ENCODE assay signal across 9 cellular contexts in genomic region chr20:46056970-46057855, GRCh38. TPM values are rescaled to one million over a fixed set of nuclear protein-coding genes. Genes with fewer than 3 reads are reported as not detected.
A peak's percentile ranks its signal among the peaks of the same experiment; 100 is the strongest.
DNase-seq lines count a peak whose midpoint lies in the region; ATAC-seq, FAIRE-seq and TF ChIP-seq lines count a peak whose summit lies in the region.
"Had no signal": no experiment of that assay in that cellular context is flagged by ENCODE, and none has a peak within 500 bp of the region (broad histone marks: within the 10 kb centered on the region; RNA-seq: fewer than 3 reads in every experiment).

No MANE protein-coding gene starts in this region.

- H3K27me3 ChIP-seq in breast epithelium (no peaks in the 10 kb centered on the region), tibial nerve (peaks cover 0 to 21% of the 10 kb centered on the region in 2 donors)

- no peak for TF ChIP-seq EP300 in tibial nerve (IDR thresholded peaks at IDR 0.05)

- H3K27ac Mint-ChIP-seq in MCF 10A (ENCODE audit: low read depth, unreplicated experiment), result no peak overlapping the region

- H3K9me3 ChIP-seq in breast epithelium, result no peaks in the 10 kb centered on the region
- no peaks in the 10 kb centered on the region for H3K9me3 ChIP-seq in tibial nerve

- CTCF ChIA-PET in MCF 10A (lab: Yijun Ruan, JAX), result interaction anchor here (0.6 to 1.3 kb wide), 4 partner anchors 8 to 219 kb away, joined by 3 to 5 read pairs (median 3); no protein-coding TSS in a partner anchor

- no peak for ATAC-seq in HG03354 (IDR thresholded peaks at IDR 0.05; ENCODE audit: poor library complexity, severe bottlenecking, unreplicated experiment)

- H3K4me1 ChIP-seq in breast epithelium (peaks cover 0 to 8% of the 10 kb centered on the region in 2 donors), tibial nerve (peaks cover 0 to 51% (median 25%) of the 10 kb centered on the region in 4 donors)

- DNase-seq in breast epithelium (ENCODE audit: low spot score in 2 of 2) (no peak), MCF 10A (ENCODE audit: unreplicated experiment) (no peak), astrocyte of the hippocampus (ENCODE audit: low read depth, low spot score) (peak; percentile 84), iPS-NIHi11 (ENCODE audit: low spot score) (peak; percentile 88), tibial nerve (ENCODE audit: low spot score in 2 of 2) (peak; percentile 20 to 37), GM19239 (ENCODE audit: insufficient read length, low spot score) (no peak), GOT3 (lab: John Stamatoyannopoulos, UW) (no peak)

- no peaks in the 10 kb centered on the region for H3K9me3 Mint-ChIP-seq in MCF 10A (ENCODE audit: unreplicated experiment)

- H3K4me3 Mint-ChIP-seq in MCF 10A (ENCODE audit: unreplicated experiment), result no peak overlapping the region

- TF ChIP-seq CTCF in breast epithelium (IDR thresholded peaks at IDR 0.05) (no peak), MCF 10A (IDR thresholded peaks at IDR 0.05; ENCODE audit: unreplicated experiment) (no peak), tibial nerve (IDR thresholded peaks at IDR 0.05) (no peak)

- POLR2A ChIA-PET in MCF 10A (lab: Yijun Ruan, JAX), result interaction anchor here (1.3 kb wide), 1 partner anchor 15 kb away, joined by 3 read pairs; no protein-coding TSS in a partner anchor

- no TSS peak for BruUV-seq in MCF 10A (replicated peaks; lab: Mats Ljungman, UMichigan)

- peak overlapping the region in 2 of 3 donors; percentile 36 to 52 for H3K4me3 ChIP-seq in breast epithelium
- no peak overlapping the region for H3K4me3 ChIP-seq in tibial nerve

- H3K27me3 Mint-ChIP-seq in MCF 10A (ENCODE audit: insufficient read depth, unreplicated experiment), result peaks cover 12% of the 10 kb centered on the region

- H3K36me3 ChIP-seq in breast epithelium (peaks cover 5% of the 10 kb centered on the region), tibial nerve (peaks cover 0 to 40% (median 3%) of the 10 kb centered on the region in 3 donors)

- peaks cover 23% of the 10 kb centered on the region for H3K36me3 Mint-ChIP-seq in MCF 10A (ENCODE audit: insufficient read depth, unreplicated experiment)

- no peak for FAIRE-seq in GM19239 (lab: Jason Lieb, UNC)

- 15 to 22% methylated on average over 35 to 52 of the region's 65 CpGs for WGBS in tibial nerve, 2 donors

- TF ChIP-seq POLR2A in breast epithelium (IDR thresholded peaks at IDR 0.05) (no peak), tibial nerve (IDR thresholded peaks at IDR 0.05) (no peak)

- no peaks in the 10 kb centered on the region for H3K4me1 Mint-ChIP-seq in MCF 10A (ENCODE audit: insufficient read depth, unreplicated experiment)

- intact Hi-C loops in breast epithelium (cut with DNase I; ENCODE audit: low total_unique reads) (no loop called here), MCF 10A (cut with micrococcal nuclease) (no loop called here)

- H3K27ac ChIP-seq in breast epithelium (no peak overlapping the region), tibial nerve (no peak overlapping the region)
- H3K27ac ChIP-seq: C4-2B had no signal

RNA-seq across cellular contexts. Expression of gene SLC12A5, which starts 28.2 kb away (rescaled TPM):
- total RNA-seq in breast epithelium (under 1 TPM in 1 of 3 donors, not detected in 2; 0.33 TPM), MCF 10A (2022) (0.75 and 0.98 TPM in 2 replicates), tibial nerve (1 to 10 TPM in 1 of 4 donors, not detected in 3; 5.2 TPM)

RNA-seq across cellular contexts. Expression of gene NCOA5, which starts 32.5 kb away (rescaled TPM):
- total RNA-seq in breast epithelium (10 to 100 TPM; 30.1 to 59.7 (median 36.1) TPM), MCF 10A (2022) (26.0 and 31.2 TPM in 2 replicates), tibial nerve (10 to 100 TPM; 34.8 to 71.4 (median 47.2) TPM)

RNA-seq across cellular contexts. Expression of gene MMP9, which starts 48.5 kb away (rescaled TPM):
- total RNA-seq in breast epithelium (1 to 10 TPM in 2 of 3 donors, under 1 TPM in 1; 0.98 to 7.8 (median 5.9) TPM), MCF 10A (2022) (0.12 TPM in 1 of 2 replicates, not detected in the other), tibial nerve (under 1 TPM in 3 of 4 donors, not detected in 1; 0.22 to 0.98 (median 0.60) TPM)

Comparison
In these comparisons a context has a peak if more than half of its experiments do, and no peak if none do; other contexts are left out.
1. DNase-seq: peak in astrocyte of the hippocampus (single experiment), iPS-NIHi11 (single experiment) and tibial nerve (2 of 2); none in breast epithelium (0 of 2), MCF 10A (single experiment), GM19239 (single experiment) and GOT3 (single experiment).
2. H3K4me3 ChIP-seq: peak in breast epithelium (2 of 3); none in tibial nerve (0 of 4).